ENCODE assay signal across 1 cellular context in genomic region chr14:76104802-76105355, GRCh38.
TF ChIP-seq lines count a peak whose summit lies in the region.

No MANE protein-coding gene starts in this region.

TF ChIP-seq in H1, 55 proteins besides CTCF, POLR2A, EP300 and RAD21 (continued from another document):
- TF ChIP-seq CHD7 (IDR thresholded peaks at IDR 0.05; ENCODE audit: insufficient replicate concordance, low read length) (no peak), KDM1A (IDR thresholded peaks at IDR 0.05; ENCODE audit: borderline replicate concordance, low read length) (no peak)
